1 cellular context compared by ENCODE assay signal in genomic region chr3:185153861-185154629, GRCh38.
TF ChIP-seq lines count a peak whose summit lies in the region.

No MANE protein-coding gene starts in this region.

TF ChIP-seq in GM23338, 12 proteins besides CTCF, POLR2A, EP300 and RAD21 (continued from another document):
- TF ChIP-seq, protein P1, sequence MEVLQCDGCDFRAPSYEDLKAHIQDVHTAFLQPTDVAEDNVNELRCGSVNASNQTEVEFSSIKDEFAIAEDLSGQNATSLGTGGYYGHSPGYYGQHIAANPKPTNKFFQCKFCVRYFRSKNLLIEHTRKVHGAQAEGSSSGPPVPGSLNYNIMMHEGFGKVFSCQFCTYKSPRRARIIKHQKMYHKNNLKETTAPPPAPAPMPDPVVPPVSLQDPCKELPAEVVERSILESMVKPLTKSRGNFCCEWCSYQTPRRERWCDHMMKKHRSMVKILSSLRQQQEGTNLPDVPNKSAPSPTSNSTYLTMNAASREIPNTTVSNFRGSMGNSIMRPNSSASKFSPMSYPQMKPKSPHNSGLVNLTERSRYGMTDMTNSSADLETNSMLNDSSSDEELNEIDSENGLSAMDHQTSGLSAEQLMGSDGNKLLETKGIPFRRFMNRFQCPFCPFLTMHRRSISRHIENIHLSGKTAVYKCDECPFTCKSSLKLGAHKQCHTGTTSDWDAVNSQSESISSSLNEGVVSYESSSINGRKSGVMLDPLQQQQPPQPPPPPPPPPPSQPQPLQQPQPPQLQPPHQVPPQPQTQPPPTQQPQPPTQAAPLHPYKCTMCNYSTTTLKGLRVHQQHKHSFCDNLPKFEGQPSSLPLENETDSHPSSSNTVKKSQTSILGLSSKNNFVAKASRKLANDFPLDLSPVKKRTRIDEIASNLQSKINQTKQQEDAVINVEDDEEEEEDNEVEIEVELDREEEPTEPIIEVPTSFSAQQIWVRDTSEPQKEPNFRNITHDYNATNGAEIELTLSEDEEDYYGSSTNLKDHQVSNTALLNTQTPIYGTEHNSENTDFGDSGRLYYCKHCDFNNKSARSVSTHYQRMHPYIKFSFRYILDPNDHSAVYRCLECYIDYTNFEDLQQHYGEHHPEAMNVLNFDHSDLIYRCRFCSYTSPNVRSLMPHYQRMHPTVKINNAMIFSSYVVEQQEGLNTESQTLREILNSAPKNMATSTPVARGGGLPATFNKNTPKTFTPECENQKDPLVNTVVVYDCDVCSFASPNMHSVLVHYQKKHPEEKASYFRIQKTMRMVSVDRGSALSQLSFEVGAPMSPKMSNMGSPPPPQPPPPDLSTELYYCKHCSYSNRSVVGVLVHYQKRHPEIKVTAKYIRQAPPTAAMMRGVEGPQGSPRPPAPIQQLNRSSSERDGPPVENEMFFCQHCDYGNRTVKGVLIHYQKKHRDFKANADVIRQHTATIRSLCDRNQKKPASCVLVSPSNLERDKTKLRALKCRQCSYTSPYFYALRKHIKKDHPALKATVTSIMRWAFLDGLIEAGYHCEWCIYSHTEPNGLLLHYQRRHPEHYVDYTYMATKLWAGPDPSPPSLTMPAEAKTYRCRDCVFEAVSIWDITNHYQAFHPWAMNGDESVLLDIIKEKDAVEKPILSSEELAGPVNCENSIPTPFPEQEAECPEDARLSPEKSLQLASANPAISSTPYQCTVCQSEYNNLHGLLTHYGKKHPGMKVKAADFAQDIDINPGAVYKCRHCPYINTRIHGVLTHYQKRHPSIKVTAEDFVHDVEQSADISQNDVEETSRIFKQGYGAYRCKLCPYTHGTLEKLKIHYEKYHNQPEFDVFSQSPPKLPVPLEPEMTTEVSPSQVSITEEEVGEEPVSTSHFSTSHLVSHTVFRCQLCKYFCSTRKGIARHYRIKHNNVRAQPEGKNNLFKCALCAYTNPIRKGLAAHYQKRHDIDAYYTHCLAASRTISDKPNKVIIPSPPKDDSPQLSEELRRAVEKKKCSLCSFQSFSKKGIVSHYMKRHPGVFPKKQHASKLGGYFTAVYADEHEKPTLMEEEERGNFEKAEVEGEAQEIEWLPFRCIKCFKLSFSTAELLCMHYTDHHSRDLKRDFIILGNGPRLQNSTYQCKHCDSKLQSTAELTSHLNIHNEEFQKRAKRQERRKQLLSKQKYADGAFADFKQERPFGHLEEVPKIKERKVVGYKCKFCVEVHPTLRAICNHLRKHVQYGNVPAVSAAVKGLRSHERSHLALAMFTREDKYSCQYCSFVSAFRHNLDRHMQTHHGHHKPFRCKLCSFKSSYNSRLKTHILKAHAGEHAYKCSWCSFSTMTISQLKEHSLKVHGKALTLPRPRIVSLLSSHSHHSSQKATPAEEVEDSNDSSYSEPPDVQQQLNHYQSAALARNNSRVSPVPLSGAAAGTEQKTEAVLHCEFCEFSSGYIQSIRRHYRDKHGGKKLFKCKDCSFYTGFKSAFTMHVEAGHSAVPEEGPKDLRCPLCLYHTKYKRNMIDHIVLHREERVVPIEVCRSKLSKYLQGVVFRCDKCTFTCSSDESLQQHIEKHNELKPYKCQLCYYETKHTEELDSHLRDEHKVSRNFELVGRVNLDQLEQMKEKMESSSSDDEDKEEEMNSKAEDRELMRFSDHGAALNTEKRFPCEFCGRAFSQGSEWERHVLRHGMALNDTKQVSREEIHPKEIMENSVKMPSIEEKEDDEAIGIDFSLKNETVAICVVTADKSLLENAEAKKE (CRISPR knock-in tag; IDR thresholded peaks at IDR 0.05) = no peak
